ENCODE assay signal across 14 cellular contexts in the genomic region with DNA sequence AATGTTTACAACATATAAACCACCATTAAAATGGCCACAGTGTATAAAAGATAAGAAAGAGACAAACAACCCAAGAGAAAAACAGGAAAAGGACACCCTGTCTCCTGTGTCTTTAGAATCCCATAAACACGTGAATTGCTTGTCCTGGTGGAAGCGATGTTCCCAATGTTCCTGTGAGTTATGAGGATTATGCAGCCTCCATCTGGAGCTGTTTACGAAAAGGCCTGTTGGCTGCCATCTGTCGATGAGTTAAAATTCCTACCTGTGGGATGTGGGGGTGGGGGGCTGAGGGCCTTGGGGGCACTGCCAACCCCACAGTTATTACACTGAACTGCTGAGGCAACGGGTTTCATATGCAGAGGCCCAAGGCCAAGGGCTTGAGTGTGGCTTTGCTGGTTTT. TPM values are rescaled to one million over a fixed set of nuclear protein-coding genes. Genes with fewer than 3 reads are reported as not detected.
DNase-seq lines count a peak whose midpoint lies in the region; ATAC-seq and TF ChIP-seq lines count a peak whose summit lies in the region.
"Had no signal": no experiment of that assay in that cellular context is flagged by ENCODE, and none has a peak within 500 bp of the region (broad histone marks: within the 10 kb centered on the region; RNA-seq: fewer than 3 reads in every experiment).

No MANE protein-coding gene starts in this region.

- 31 to 47% (median 35%) methylated on average over 5 of the region's 5 CpGs for WGBS in ovary, 3 donors

- peaks cover 1% of the 10 kb centered on the region for H3K4me1 Mint-ChIP-seq in progenitor cell of endocrine pancreas (ENCODE audit: low read depth)
- H3K4me1 Mint-ChIP-seq in naive thymus-derived CD4-positive, alpha-beta T cell: peaks cover 4 to 13% (median 6%) of the 10 kb centered on the region in 7 donors

- CTCF ChIA-PET in naive thymus-derived CD4-positive, alpha-beta T cell (lab: Charles Lee): no interaction called here

- no peaks in the 10 kb centered on the region for H3K79me2 ChIP-seq in MM.1S (ENCODE audit: low read length)

- ATAC-seq in naive thymus-derived CD4-positive, alpha-beta T cell: no peak
- ATAC-seq: T-helper 17 cell had no signal

- H3K4me3 ChIP-seq in ovary: no peak overlapping the region
- no peak overlapping the region for H3K4me3 ChIP-seq in MM.1S (ENCODE audit: low read length)
- no peak overlapping the region for H3K4me3 ChIP-seq in naive thymus-derived CD4-positive, alpha-beta T cell (ENCODE audit: low read length)
- H3K4me3 ChIP-seq: tibial artery had no signal

- H3K36me3 ChIP-seq in ovary (no peaks in the 10 kb centered on the region), MM.1S (replicated peaks; ENCODE audit: insufficient read depth, low read length) (no peaks in the 10 kb centered on the region)
- H3K36me3 ChIP-seq in naive thymus-derived CD4-positive, alpha-beta T cell (ENCODE audit: control insufficient read depth in 2 of 3, insufficient read depth in 3 of 3, low read length in 3 of 3): peaks cover 0 to 70% (median 7%) of the 10 kb centered on the region in 3 experiments

- H3K4me2 ChIP-seq in MM.1S (ENCODE audit: low read depth, low read length): no peak overlapping the region

- peaks cover 10% of the 10 kb centered on the region for H3K36me3 Mint-ChIP-seq in progenitor cell of endocrine pancreas (ENCODE audit: insufficient read depth)
- H3K36me3 Mint-ChIP-seq in naive thymus-derived CD4-positive, alpha-beta T cell: peaks cover 0 to 31% (median 2%) of the 10 kb centered on the region in 5 donors

- H3K4me1 ChIP-seq in ovary (ENCODE audit: insufficient read depth) (peaks cover 1% of the 10 kb centered on the region), MM.1S (ENCODE audit: low read length) (no peaks in the 10 kb centered on the region)
- no peaks in the 10 kb centered on the region for H3K4me1 ChIP-seq in naive thymus-derived CD4-positive, alpha-beta T cell (ENCODE audit: control insufficient read depth in 2 of 2, insufficient read depth in 2 of 2, low read length in 2 of 2)

- no peak overlapping the region for H3K9ac ChIP-seq in MM.1S (ENCODE audit: low read length)

- H3K4me3 Mint-ChIP-seq in progenitor cell of endocrine pancreas (ENCODE audit: low read depth): no peak overlapping the region
- H3K4me3 Mint-ChIP-seq in naive thymus-derived CD4-positive, alpha-beta T cell: no peak overlapping the region
- H3K4me3 Mint-ChIP-seq: T-helper 17 cell had no signal

- POLR2A ChIA-PET in naive thymus-derived CD4-positive, alpha-beta T cell (lab: Charles Lee): no interaction called here

- no peaks in the 10 kb centered on the region for H3K9me3 Mint-ChIP-seq in progenitor cell of endocrine pancreas (ENCODE audit: low read depth)
- no peaks in the 10 kb centered on the region for H3K9me3 Mint-ChIP-seq in naive thymus-derived CD4-positive, alpha-beta T cell

- no peaks in the 10 kb centered on the region for H3K9me2 ChIP-seq in MM.1S (replicated peaks; ENCODE audit: insufficient read depth, low read length)

- H3K9me3 ChIP-seq in ovary (no peaks in the 10 kb centered on the region), MM.1S (replicated peaks; ENCODE audit: insufficient read depth, low read length) (no peaks in the 10 kb centered on the region)
- H3K9me3 ChIP-seq in naive thymus-derived CD4-positive, alpha-beta T cell (ENCODE audit: control insufficient read depth in 2 of 3, low read length in 3 of 3): no peaks in the 10 kb centered on the region
- H3K9me3 ChIP-seq: tibial artery had no signal

- no peaks in the 10 kb centered on the region for H3K27me3 ChIP-seq in ovary
- no peaks in the 10 kb centered on the region for H3K27me3 ChIP-seq in MM.1S (replicated peaks; ENCODE audit: insufficient read depth, low read length)
- no peaks in the 10 kb centered on the region for H3K27me3 ChIP-seq in naive thymus-derived CD4-positive, alpha-beta T cell (ENCODE audit: control insufficient read depth in 2 of 2, insufficient read depth in 2 of 2, low read length in 2 of 2)
- H3K27me3 ChIP-seq: tibial artery had no signal

- H3F3A ChIP-seq in MM.1S (ENCODE audit: insufficient read depth, low read length): no peaks in the 10 kb centered on the region

- peak overlapping the region; percentile 76 for H3K27ac Mint-ChIP-seq in progenitor cell of endocrine pancreas
- peak overlapping the region in 4 of 9 donors; percentile 54 to 85 (median 68) for H3K27ac Mint-ChIP-seq in naive thymus-derived CD4-positive, alpha-beta T cell
- H3K27ac Mint-ChIP-seq: T-helper 17 cell had no signal

- peak; percentile 74 for DNase-seq in D341Med (ENCODE audit: low spot score)
- peak; percentile 57 for DNase-seq in NCI-H1694 treated with DMSO at 0.1 percent for 48 hours (lab: John Stamatoyannopoulos, UW)
- peak; percentile 81 to 90 for DNase-seq in cerebellar nuclear complex (lab: John Stamatoyannopoulos, UW)
- DNase-seq in progenitor cell of endocrine pancreas (ENCODE audit: low spot score, unreplicated experiment): no peak
- DNase-seq in ovary: no peak
- DNase-seq in MM.1S: no peak
- DNase-seq in naive thymus-derived CD4-positive, alpha-beta T cell: no peak
- DNase-seq in cortex of kidney (lab: John Stamatoyannopoulos, UW): no peak
- DNase-seq: activated CD4-positive, alpha-beta T cell treated with anti-CD3 and anti-CD28 coated beads for 1 hour; DMS153; NCI-H2081; SHP77; T-helper 17 cell; tibial artery had no signal

- no peak overlapping the region for H2AFZ ChIP-seq in MM.1S (ENCODE audit: low read length)

- H3K27me3 Mint-ChIP-seq in progenitor cell of endocrine pancreas: no peaks in the 10 kb centered on the region
- H3K27me3 Mint-ChIP-seq in naive thymus-derived CD4-positive, alpha-beta T cell: no peaks in the 10 kb centered on the region
- H3K27me3 Mint-ChIP-seq: T-helper 17 cell had no signal

- no peak overlapping the region for H3K27ac ChIP-seq in ovary
- H3K27ac ChIP-seq in MM.1S (ENCODE audit: low read length): no peak overlapping the region
- no peak overlapping the region for H3K27ac ChIP-seq in naive thymus-derived CD4-positive, alpha-beta T cell (ENCODE audit: low read depth, low read length)
- H3K27ac ChIP-seq: tibial artery had no signal

- intact Hi-C loops in ovary (cut with DNase I): no loop called here
- intact Hi-C loops in naive thymus-derived CD4-positive, alpha-beta T cell (cut with micrococcal nuclease): no loop called here

- TF ChIP-seq CTCF in progenitor cell of endocrine pancreas (IDR thresholded peaks at IDR 0.05; ENCODE audit: unreplicated experiment) (no peak), ovary (IDR thresholded peaks at IDR 0.05) (no peak), MM.1S (IDR thresholded peaks at IDR 0.05; ENCODE audit: low read length) (no peak)

- no peaks in the 10 kb centered on the region for H4K20me1 ChIP-seq in MM.1S (ENCODE audit: insufficient read depth, low read length)

- no peak for TF ChIP-seq EP300 in ovary (IDR thresholded peaks at IDR 0.05)

- no peak for TF ChIP-seq POLR2A in ovary (IDR thresholded peaks at IDR 0.05)

RNA-seq across cellular contexts. Expression of gene NISCH, which starts 13.6 kb away (rescaled TPM):
- total RNA-seq in progenitor cell of endocrine pancreas (199 and 214 TPM in 2 replicates), ovary (100 to 1,000 TPM in 4 of 7 donors, 10 to 100 TPM in 3; 73.6 to 142 (median 102) TPM)
- 10 to 100 TPM; 74.7 to 77.7 TPM for polyA plus RNA-seq in ovary
- total RNA-seq in naive thymus-derived CD4-positive, alpha-beta T cell: 100 to 1,000 TPM in 4 of 5 experiments, 10 to 100 TPM in 1; 86.8 to 210 (median 162) TPM
- 10 to 100 TPM; 21.4 to 35.0 TPM for polyA plus RNA-seq in naive thymus-derived CD4-positive, alpha-beta T cell

RNA-seq across cellular contexts. Expression of gene TNNC1, which starts 15.2 kb away (rescaled TPM):
- total RNA-seq in progenitor cell of endocrine pancreas (3.3 and 3.6 TPM in 2 replicates), ovary (1 to 10 TPM in 3 of 7 donors, under 1 TPM in 4; 0.31 to 2.3 (median 0.88) TPM)
- 1 to 10 TPM; 1.6 to 1.8 TPM for polyA plus RNA-seq in ovary
- total RNA-seq in naive thymus-derived CD4-positive, alpha-beta T cell: 1 to 10 TPM; 2.2 to 8.4 (median 6.5) TPM
- 1 to 10 TPM in 1 of 2 donors, under 1 TPM in 1; 0.73 to 1.5 TPM for polyA plus RNA-seq in naive thymus-derived CD4-positive, alpha-beta T cell

RNA-seq across cellular contexts. Expression of gene SEMA3G, which starts 24.1 kb away (rescaled TPM):
- total RNA-seq in progenitor cell of endocrine pancreas: 0.79 and 1.1 TPM in 2 replicates
- 10 to 100 TPM in 1 of 7 donors, 1 to 10 TPM in 6; 1.5 to 12.3 (median 3.7) TPM for total RNA-seq in ovary
- 10 to 100 TPM in 1 of 2 donors, 1 to 10 TPM in 1; 8.2 to 11.9 TPM for polyA plus RNA-seq in ovary
- under 1 TPM in 2 of 5 experiments, not detected in 3; 0.10 to 0.24 TPM for total RNA-seq in naive thymus-derived CD4-positive, alpha-beta T cell
- not detected for polyA plus RNA-seq in naive thymus-derived CD4-positive, alpha-beta T cell

RNA-seq across cellular contexts. Expression of gene STAB1, which starts 26.1 kb away (rescaled TPM):
- total RNA-seq in progenitor cell of endocrine pancreas (0.27 and 0.46 TPM in 2 replicates), ovary (100 to 1,000 TPM in 2 of 7 donors, 10 to 100 TPM in 5; 31.3 to 114 (median 47.5) TPM)
- 10 to 100 TPM; 21.4 to 50.7 TPM for polyA plus RNA-seq in ovary
- 100 to 1,000 TPM in 1 of 5 experiments, 10 to 100 TPM in 3, under 1 TPM in 1; 0.27 to 122 (median 26.1) TPM for total RNA-seq in naive thymus-derived CD4-positive, alpha-beta T cell
- not detected for polyA plus RNA-seq in naive thymus-derived CD4-positive, alpha-beta T cell

RNA-seq across cellular contexts. Expression of gene PHF7, which starts 58.5 kb away (rescaled TPM):
- total RNA-seq in progenitor cell of endocrine pancreas (4.6 and 5.5 TPM in 2 replicates), ovary (10 to 100 TPM in 1 of 7 donors, 1 to 10 TPM in 6; 2.5 to 18.2 (median 6.2) TPM)
- polyA plus RNA-seq in ovary: 1 to 10 TPM; 3.7 to 8.9 TPM
- total RNA-seq in naive thymus-derived CD4-positive, alpha-beta T cell: 10 to 100 TPM; 13.7 to 18.7 (median 15.5) TPM
- 1 to 10 TPM; 7.6 to 8.9 TPM for polyA plus RNA-seq in naive thymus-derived CD4-positive, alpha-beta T cell

Comparison
In these comparisons a context has a peak if more than half of its experiments do, and no peak if none do; other contexts are left out.
1. DNase-seq: peak in D341Med (single experiment), NCI-H1694 treated with DMSO at 0.1 percent for 48 hours (single experiment) and cerebellar nuclear complex (2 of 2); none in progenitor cell of endocrine pancreas (single experiment), ovary (0 of 5), MM.1S (single experiment), naive thymus-derived CD4-positive, alpha-beta T cell (0 of 9) and cortex of kidney (single experiment).